Comparison of ENCODE assay signal across 10 cellular contexts in genomic region chr7:133586253-133586652, GRCh38.
"Had no signal": no experiment of that assay in that cellular context is flagged by ENCODE, and none has a peak within 500 bp of the region (broad histone marks: within the 10 kb centered on the region; RNA-seq: fewer than 3 reads in every experiment).

No MANE protein-coding gene starts in this region.

- H3K4me3 ChIP-seq: GM23338 had no signal

- DNase-seq: H9, HCEC 1CT, HFFc6, KBM-7 had no signal

- H2AFZ ChIP-seq: GM23338 had no signal

- FAIRE-seq: H1, H54, HepG2 had no signal

- H3K9ac ChIP-seq: KMS-11 had no signal

- ATAC-seq: GM23338, HepG2 had no signal

- H3K4me2 ChIP-seq: GM23338, KMS-11 had no signal

- H3K27ac ChIP-seq: HL-60, KMS-11 had no signal
